29 cellular contexts compared by ENCODE assay signal in the genomic region with DNA sequence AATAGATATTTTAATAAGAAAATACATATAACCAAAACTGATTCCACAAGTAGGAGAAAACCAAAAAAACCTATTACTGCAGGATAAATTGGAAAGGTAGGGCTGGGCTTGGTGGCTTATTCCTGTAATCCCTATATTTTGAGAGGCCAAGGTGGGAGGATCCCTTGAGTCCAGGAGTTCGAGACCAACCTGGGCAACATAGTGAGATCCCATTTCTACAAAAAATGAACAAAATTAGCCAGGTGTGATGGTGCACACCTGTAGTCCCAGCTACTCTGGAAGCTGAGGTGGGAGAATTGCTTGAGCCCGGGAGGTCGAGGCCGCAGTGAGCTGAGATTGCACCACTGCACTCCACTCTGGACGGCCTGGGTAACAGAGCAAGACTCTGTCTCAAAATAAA.
"Had no signal": no experiment of that assay in that cellular context is flagged by ENCODE, and none has a peak within 500 bp of the region (broad histone marks: within the 10 kb centered on the region; RNA-seq: fewer than 3 reads in every experiment).

No MANE protein-coding gene starts in this region.

- H3K4me3 Mint-ChIP-seq: naive thymus-derived CD8-positive, alpha-beta T cell; natural killer cell treated with Interleukin-12 subunit alpha and Interleukin-12 subunit beta and Interleukin-15 and Interleukin-18, amount 100 ng/mL, for 72 hours; nephron progenitor cell; neural crest cell; stimulated activated effector memory CD8-positive, alpha-beta T cell treated with anti-CD3 and anti-CD28 coated beads, Interleukin-12 subunit alpha, Interleukin-12 subunit beta, amount 100 ng/mL, for 72 hours; stimulated activated naive B cell treated with anti-CD40 and anti-IgM and Interleukin-4, amounts not matched to agents 10 μg/mL and 1 μg/mL and 100 μg/mL, for 72 hours; stimulated activated naive CD8-positive, alpha-beta T cell treated with anti-CD3 and anti-CD28 coated beads, Interleukin-15, Interleukin-2, amounts not matched to agents 100 ng/mL and 50 ng/mL, for 24 hours had no signal

- H3K9ac ChIP-seq: parathyroid adenoma had no signal

- H3K9me3 ChIP-seq: neutrophil, ovary, prostate gland, thyroid gland, vagina had no signal

- H3K4me3 ChIP-seq: ovary, prostate gland, right lobe of liver, sigmoid colon, stomach, thoracic aorta, thyroid gland, tibial nerve, upper lobe of left lung, vagina had no signal

- FAIRE-seq: small intestine, urothelium cell line had no signal

- H3K36me3 ChIP-seq: neutrophil, ovary, prostate gland, right lobe of liver, sigmoid colon, stomach, thoracic aorta, thyroid gland, tibial nerve, upper lobe of left lung, vagina had no signal

- H3K79me2 ChIP-seq: parathyroid adenoma had no signal

- H2AFZ ChIP-seq: parathyroid adenoma had no signal

- H3K27ac Mint-ChIP-seq: natural killer cell treated with Interleukin-12 subunit alpha and Interleukin-12 subunit beta and Interleukin-15 and Interleukin-18, amount 100 ng/mL, for 72 hours; nephron progenitor cell; stimulated activated effector memory CD8-positive, alpha-beta T cell treated with anti-CD3 and anti-CD28 coated beads, Interleukin-12 subunit alpha, Interleukin-12 subunit beta, amount 100 ng/mL, for 72 hours; stimulated activated naive B cell treated with anti-CD40 and anti-IgM and Interleukin-4, amounts not matched to agents 10 μg/mL and 1 μg/mL and 100 μg/mL, for 72 hours; stimulated activated naive CD8-positive, alpha-beta T cell treated with anti-CD3 and anti-CD28 coated beads, Interleukin-15, Interleukin-2, amounts not matched to agents 100 ng/mL and 50 ng/mL, for 24 hours had no signal

- H3K4me1 ChIP-seq: parathyroid adenoma, prostate gland, sigmoid colon, stomach, thyroid gland, tibial nerve, upper lobe of left lung, vagina had no signal

- H3K4me1 Mint-ChIP-seq: stimulated activated effector memory CD8-positive, alpha-beta T cell treated with anti-CD3 and anti-CD28 coated beads, Interleukin-12 subunit alpha, Interleukin-12 subunit beta, amount 100 ng/mL, for 72 hours had no signal

- H3K9me3 Mint-ChIP-seq: natural killer cell treated with Interleukin-12 subunit alpha and Interleukin-12 subunit beta and Interleukin-15 and Interleukin-18, amount 100 ng/mL, for 72 hours; stimulated activated effector memory CD8-positive, alpha-beta T cell treated with anti-CD3 and anti-CD28 coated beads, Interleukin-12 subunit alpha, Interleukin-12 subunit beta, amount 100 ng/mL, for 72 hours had no signal

- H3K27ac ChIP-seq: neutrophil, ovary, parathyroid adenoma, prostate gland, right lobe of liver, sigmoid colon, stomach, thoracic aorta, thyroid gland, tibial nerve, upper lobe of left lung, vagina had no signal

- ATAC-seq: naive thymus-derived CD8-positive, alpha-beta T cell; natural killer cell treated with Interleukin-12 subunit alpha and Interleukin-12 subunit beta and Interleukin-15 and Interleukin-18, amount 100 ng/mL, for 72 hours; right cardiac atrium; right lobe of liver; stimulated activated effector memory CD8-positive, alpha-beta T cell treated with anti-CD3 and anti-CD28 coated beads, Interleukin-12 subunit alpha, Interleukin-12 subunit beta, amount 100 ng/mL, for 72 hours; stimulated activated naive B cell treated with anti-CD40 and anti-IgM and Interleukin-4, amounts not matched to agents 10 μg/mL and 1 μg/mL and 100 μg/mL, for 72 hours had no signal

- H3K36me3 Mint-ChIP-seq: stimulated activated effector memory CD8-positive, alpha-beta T cell treated with anti-CD3 and anti-CD28 coated beads, Interleukin-12 subunit alpha, Interleukin-12 subunit beta, amount 100 ng/mL, for 72 hours; stimulated activated naive B cell treated with anti-CD40 and anti-IgM and Interleukin-4, amounts not matched to agents 10 μg/mL and 1 μg/mL and 100 μg/mL, for 72 hours had no signal

- H3K27me3 ChIP-seq: neutrophil, ovary, right lobe of liver, sigmoid colon, stomach, thyroid gland, tibial nerve, upper lobe of left lung, vagina had no signal

- DNase-seq: naive thymus-derived CD8-positive, alpha-beta T cell; nephron progenitor cell; nucleus accumbens; ovary; right cardiac atrium; sigmoid colon; small intestine; stimulated activated CD4-positive, alpha-beta T cell treated with anti-CD3 and anti-CD28 coated beads, Interleukin-15, amount 100 ng/mL, for 24 hours; stimulated activated CD4-positive, alpha-beta T cell treated with anti-CD3 and anti-CD28 coated beads, Interleukin-2, amount 100 ng/mL, for 24 hours; stimulated activated CD4-positive, alpha-beta T cell treated with anti-CD3 and anti-CD28 coated beads, Interleukin-2, amount 100 ng/mL, for 48 hours; stimulated activated CD4-positive, alpha-beta T cell treated with anti-CD3 and anti-CD28 coated beads, Interleukin-4, amount 100 ng/mL, for 24 hours; stimulated activated naive B cell treated with anti-CD40 and anti-IgM and Interleukin-4, amounts not matched to agents 10 μg/mL and 1 μg/mL and 100 μg/mL, for 72 hours; stimulated activated naive CD4-positive, alpha-beta T cell treated with Interleukin-2 at 50 U/mL for 16 hours; stomach; thyroid gland; trophoblast cell; upper lobe of left lung had no signal

- H3K27me3 Mint-ChIP-seq: naive thymus-derived CD8-positive, alpha-beta T cell; natural killer cell treated with Interleukin-12 subunit alpha and Interleukin-12 subunit beta and Interleukin-15 and Interleukin-18, amount 100 ng/mL, for 72 hours; stimulated activated naive CD8-positive, alpha-beta T cell treated with anti-CD3 and anti-CD28 coated beads, Interleukin-15, Interleukin-2, amounts not matched to agents 100 ng/mL and 50 ng/mL, for 24 hours had no signal
